ENCODE assay signal across 17 cellular contexts in the genomic region with DNA sequence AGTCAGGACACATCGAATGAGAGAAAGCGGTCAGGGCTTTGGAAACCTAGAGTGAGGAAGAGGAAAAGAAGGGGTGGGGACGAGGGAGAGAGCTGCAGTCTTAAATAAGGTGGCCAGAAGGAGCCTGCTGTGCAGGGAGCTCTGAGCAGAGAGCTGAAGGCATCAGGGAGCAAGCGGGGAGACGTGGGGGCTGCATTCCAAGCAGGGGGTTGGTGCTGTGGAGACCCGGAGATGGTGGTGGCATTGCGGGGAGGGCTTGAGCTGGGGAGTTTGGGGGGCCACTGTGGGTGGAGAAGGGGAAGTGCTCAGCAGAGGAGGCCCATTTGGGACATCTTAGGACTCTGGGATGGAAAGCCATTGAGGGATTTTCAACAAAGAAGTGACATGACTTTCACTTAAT. TPM values are rescaled to one million over a fixed set of nuclear protein-coding genes. Genes with fewer than 3 reads are reported as not detected.
DNase-seq lines count a peak whose midpoint lies in the region; ATAC-seq and TF ChIP-seq lines count a peak whose summit lies in the region.
"Had no signal": no experiment of that assay in that cellular context is flagged by ENCODE, and none has a peak within 500 bp of the region (broad histone marks: within the 10 kb centered on the region; RNA-seq: fewer than 3 reads in every experiment).

No MANE protein-coding gene starts in this region.

- no peak overlapping the region for H3K4me3 ChIP-seq in naive thymus-derived CD4-positive, alpha-beta T cell (ENCODE audit: low read length)
- H3K4me3 ChIP-seq: BLaER1 treated with 17β-estradiol and CSF1 and Interleukin-3, amounts not matched to agents 10 nM and 100 nM had no signal

- no peaks in the 10 kb centered on the region for H3K36me3 Mint-ChIP-seq in activated T-cell treated with anti-CD3 and anti-CD28 coated beads, Interleukin-2, amount 50 U/mL, for 4 hours (ENCODE audit: insufficient read depth)
- no peaks in the 10 kb centered on the region for H3K36me3 Mint-ChIP-seq in activated T-cell treated with anti-CD3 and anti-CD28 coated beads, Interleukin-2, amount 50 U/mL, for 24 hours (ENCODE audit: low read depth)
- peaks cover 2% of the 10 kb centered on the region for H3K36me3 Mint-ChIP-seq in T-helper 17 cell (ENCODE audit: low read depth)
- no peaks in the 10 kb centered on the region for H3K36me3 Mint-ChIP-seq in naive thymus-derived CD4-positive, alpha-beta T cell
- H3K36me3 Mint-ChIP-seq in type B pancreatic cell, result no peaks in the 10 kb centered on the region
- H3K36me3 Mint-ChIP-seq in activated T-helper 1 cell treated with anti-CD3 and anti-CD28 coated beads, Interleukin-12 subunit alpha, Interleukin-12 subunit beta, Interleukin-2, Interleukin-4 antibody, amounts not matched to agents 30 ng/mL and 10 ng/mL and 1 ng/mL, durations not matched to agents 14 hours and 24 hours and 36 hours (ENCODE audit: low read depth), result no peaks in the 10 kb centered on the region

- peak overlapping the region; percentile 11 for H3K4me3 Mint-ChIP-seq in activated T-cell treated with anti-CD3 and anti-CD28 coated beads, Interleukin-2, amount 50 U/mL, for 4 hours
- no peak overlapping the region for H3K4me3 Mint-ChIP-seq in activated T-cell treated with anti-CD3 and anti-CD28 coated beads, Interleukin-2, amount 50 U/mL, for 24 hours
- peak overlapping the region; percentile 92 for H3K4me3 Mint-ChIP-seq in T-helper 17 cell
- peak overlapping the region in 9 of 10 donors; percentile 7 to 89 (median 54) for H3K4me3 Mint-ChIP-seq in naive thymus-derived CD4-positive, alpha-beta T cell
- peak overlapping the region; percentile 65 for H3K4me3 Mint-ChIP-seq in type B pancreatic cell
- H3K4me3 Mint-ChIP-seq in activated T-helper 1 cell treated with anti-CD3 and anti-CD28 coated beads, Interleukin-12 subunit alpha, Interleukin-12 subunit beta, Interleukin-2, Interleukin-4 antibody, amounts not matched to agents 30 ng/mL and 10 ng/mL and 1 ng/mL, durations not matched to agents 14 hours and 24 hours and 36 hours, result no peak overlapping the region

- POLR2A ChIA-PET in naive thymus-derived CD4-positive, alpha-beta T cell (lab: Charles Lee), result no interaction called here

- H3K9me3 ChIP-seq in T-helper 17 cell (ENCODE audit: control insufficient read depth, low read length, poor library complexity, severe bottlenecking), result no peaks in the 10 kb centered on the region
- no peaks in the 10 kb centered on the region for H3K9me3 ChIP-seq in naive thymus-derived CD4-positive, alpha-beta T cell (ENCODE audit: control insufficient read depth in 2 of 3, low read length in 3 of 3)

- no peaks in the 10 kb centered on the region for H3K9me3 Mint-ChIP-seq in activated T-cell treated with anti-CD3 and anti-CD28 coated beads, Interleukin-2, amount 50 U/mL, for 4 hours
- no peaks in the 10 kb centered on the region for H3K9me3 Mint-ChIP-seq in activated T-cell treated with anti-CD3 and anti-CD28 coated beads, Interleukin-2, amount 50 U/mL, for 24 hours
- peaks cover 0 to 2% (median 0%) of the 10 kb centered on the region in 11 donors for H3K9me3 Mint-ChIP-seq in naive thymus-derived CD4-positive, alpha-beta T cell
- H3K9me3 Mint-ChIP-seq in type B pancreatic cell, result no peaks in the 10 kb centered on the region
- H3K9me3 Mint-ChIP-seq in activated T-helper 1 cell treated with anti-CD3 and anti-CD28 coated beads, Interleukin-12 subunit alpha, Interleukin-12 subunit beta, Interleukin-2, Interleukin-4 antibody, amounts not matched to agents 30 ng/mL and 10 ng/mL and 1 ng/mL, durations not matched to agents 14 hours and 24 hours and 36 hours, result no peaks in the 10 kb centered on the region

- H3K27ac Mint-ChIP-seq in activated T-cell treated with anti-CD3 and anti-CD28 coated beads, Interleukin-2, amount 50 U/mL, for 24 hours, result no peak overlapping the region
- H3K27ac Mint-ChIP-seq in T-helper 17 cell, result no peak overlapping the region
- H3K27ac Mint-ChIP-seq in naive thymus-derived CD4-positive, alpha-beta T cell, result peak overlapping the region in 1 of 9 donors; percentile 11
- H3K27ac Mint-ChIP-seq in type B pancreatic cell, result no peak overlapping the region
- H3K27ac Mint-ChIP-seq in activated T-helper 1 cell treated with anti-CD3 and anti-CD28 coated beads, Interleukin-12 subunit alpha, Interleukin-12 subunit beta, Interleukin-2, Interleukin-4 antibody, amounts not matched to agents 30 ng/mL and 10 ng/mL and 1 ng/mL, durations not matched to agents 14 hours and 24 hours and 36 hours, result no peak overlapping the region

- no peak overlapping the region for H3K27ac ChIP-seq in naive thymus-derived CD4-positive, alpha-beta T cell (ENCODE audit: low read depth, low read length)
- H3K27ac ChIP-seq: BLaER1 treated with 17β-estradiol and CSF1 and Interleukin-3, amounts not matched to agents 10 nM and 100 nM had no signal

- peaks cover 7% of the 10 kb centered on the region for H3K4me1 Mint-ChIP-seq in activated T-cell treated with anti-CD3 and anti-CD28 coated beads, Interleukin-2, amount 50 U/mL, for 4 hours (ENCODE audit: low read depth)
- peaks cover 11% of the 10 kb centered on the region for H3K4me1 Mint-ChIP-seq in activated T-cell treated with anti-CD3 and anti-CD28 coated beads, Interleukin-2, amount 50 U/mL, for 24 hours (ENCODE audit: low read depth)
- peaks cover 21% of the 10 kb centered on the region for H3K4me1 Mint-ChIP-seq in T-helper 17 cell
- peaks cover 0 to 13% (median 6%) of the 10 kb centered on the region in 7 donors for H3K4me1 Mint-ChIP-seq in naive thymus-derived CD4-positive, alpha-beta T cell
- peaks cover 13% of the 10 kb centered on the region for H3K4me1 Mint-ChIP-seq in type B pancreatic cell (ENCODE audit: unreplicated experiment)
- H3K4me1 Mint-ChIP-seq in activated T-helper 1 cell treated with anti-CD3 and anti-CD28 coated beads, Interleukin-12 subunit alpha, Interleukin-12 subunit beta, Interleukin-2, Interleukin-4 antibody, amounts not matched to agents 30 ng/mL and 10 ng/mL and 1 ng/mL, durations not matched to agents 14 hours and 24 hours and 36 hours (ENCODE audit: low read depth), result no peaks in the 10 kb centered on the region

- H3K27me3 ChIP-seq in naive thymus-derived CD4-positive, alpha-beta T cell (ENCODE audit: control insufficient read depth in 2 of 2, insufficient read depth in 2 of 2, low read length in 2 of 2), result no peaks in the 10 kb centered on the region

- intact Hi-C loops in naive thymus-derived CD4-positive, alpha-beta T cell (cut with micrococcal nuclease), result no loop called here
- intact Hi-C loops in activated T-helper 1 cell treated with anti-CD3 and anti-CD28 coated beads, Interleukin-12 subunit alpha, Interleukin-12 subunit beta, Interleukin-2, Interleukin-4 antibody, amounts not matched to agents 30 ng/mL and 10 ng/mL and 1 ng/mL, durations not matched to agents 14 hours and 24 hours and 36 hours (cut with micrococcal nuclease), result no loop called here

- ATAC-seq in activated T-cell treated with anti-CD3 and anti-CD28 coated beads, Interleukin-2, amount 50 U/mL, for 4 hours, result no peak
- ATAC-seq in T-helper 17 cell (no peak), HG02970 (IDR thresholded peaks at IDR 0.05; ENCODE audit: low FRiP score, unreplicated experiment) (no peak)
- ATAC-seq in naive thymus-derived CD4-positive, alpha-beta T cell, result no peak
- ATAC-seq: Panc1 had no signal

- no peak for DNase-seq in activated T-cell treated with anti-CD3 and anti-CD28 coated beads, Interleukin-2, amount 50 U/mL, for 4 hours
- DNase-seq in activated T-cell treated with anti-CD3 and anti-CD28 coated beads, Interleukin-2, amount 50 U/mL, for 24 hours, result no peak
- DNase-seq in T-helper 17 cell, result no peak
- DNase-seq in naive thymus-derived CD4-positive, alpha-beta T cell, result no peak
- no peak for DNase-seq in type B pancreatic cell (ENCODE audit: extremely low spot score, unreplicated experiment)
- no peak for DNase-seq in activated T-helper 1 cell treated with anti-CD3 and anti-CD28 coated beads, Interleukin-12 subunit alpha, Interleukin-12 subunit beta, Interleukin-2, Interleukin-4 antibody, amounts not matched to agents 30 ng/mL and 10 ng/mL and 1 ng/mL, durations not matched to agents 14 hours and 24 hours and 36 hours (ENCODE audit: low spot score)
- DNase-seq in stimulated activated CD8-positive, alpha-beta memory T cell treated with anti-CD3 and anti-CD28 coated beads, Interleukin-4, amount 100 ng/mL, for 48 hours, result no peak
- DNase-seq: H7, NCI-H1048, NCI-H146, NCI-H2107, NCI-H2227 treated with DMSO at 0.1 percent for 48 hours, NCI-H524 treated with DMSO at 0.1 percent for 48 hours had no signal

- H3K4me1 ChIP-seq in naive thymus-derived CD4-positive, alpha-beta T cell (ENCODE audit: control insufficient read depth in 2 of 2, insufficient read depth in 2 of 2, low read length in 2 of 2), result no peaks in the 10 kb centered on the region

- no peak for TF ChIP-seq CTCF in type B pancreatic cell (conservative IDR thresholded peaks at IDR 0.05)

- peaks cover 22% of the 10 kb centered on the region for H3K27me3 Mint-ChIP-seq in activated T-cell treated with anti-CD3 and anti-CD28 coated beads, Interleukin-2, amount 50 U/mL, for 4 hours (ENCODE audit: low read depth)
- H3K27me3 Mint-ChIP-seq in activated T-cell treated with anti-CD3 and anti-CD28 coated beads, Interleukin-2, amount 50 U/mL, for 24 hours, result peaks cover 41% of the 10 kb centered on the region
- H3K27me3 Mint-ChIP-seq in T-helper 17 cell (peaks cover 49% of the 10 kb centered on the region), type B pancreatic cell (peaks cover 64% of the 10 kb centered on the region)
- peaks cover 8 to 32% (median 18%) of the 10 kb centered on the region in 5 donors for H3K27me3 Mint-ChIP-seq in naive thymus-derived CD4-positive, alpha-beta T cell
- H3K27me3 Mint-ChIP-seq in activated T-helper 1 cell treated with anti-CD3 and anti-CD28 coated beads, Interleukin-12 subunit alpha, Interleukin-12 subunit beta, Interleukin-2, Interleukin-4 antibody, amounts not matched to agents 30 ng/mL and 10 ng/mL and 1 ng/mL, durations not matched to agents 14 hours and 24 hours and 36 hours (ENCODE audit: insufficient read depth), result peaks cover 33% of the 10 kb centered on the region

- CTCF ChIA-PET in naive thymus-derived CD4-positive, alpha-beta T cell (lab: Charles Lee), result interaction anchor here (0.7 kb wide), 1 partner anchor 698 kb away, joined by 3 read pairs; no protein-coding TSS in a partner anchor

- no peaks in the 10 kb centered on the region for H3K36me3 ChIP-seq in naive thymus-derived CD4-positive, alpha-beta T cell (ENCODE audit: control insufficient read depth in 2 of 3, insufficient read depth in 3 of 3, low read length in 3 of 3)
- H3K36me3 ChIP-seq: BLaER1 treated with 17β-estradiol and CSF1 and Interleukin-3, amounts not matched to agents 10 nM and 100 nM had no signal

RNA-seq across cellular contexts. Expression of gene ZNF32, which starts 38.7 kb away (rescaled TPM):
- total RNA-seq in activated T-cell treated with anti-CD3 and anti-CD28 coated beads, Interleukin-2, amount 50 U/mL, for 4 hours, result 10 to 100 TPM; 17.8 to 23.6 (median 22.4) TPM
- total RNA-seq in T-helper 17 cell, result 10 to 100 TPM; 19.0 to 19.2 TPM
- 10 to 100 TPM; 19.3 to 47.0 (median 22.7) TPM for total RNA-seq in naive thymus-derived CD4-positive, alpha-beta T cell
- 10 to 100 TPM; 92.2 to 98.8 TPM for polyA plus RNA-seq in naive thymus-derived CD4-positive, alpha-beta T cell
- total RNA-seq in type B pancreatic cell (ENCODE audit: low replicate concordance), result 30.5 and 41.8 TPM in 2 replicates
- total RNA-seq in activated T-helper 1 cell treated with anti-CD3 and anti-CD28 coated beads, Interleukin-12 subunit alpha, Interleukin-12 subunit beta, Interleukin-2, Interleukin-4 antibody, amounts not matched to agents 30 ng/mL and 10 ng/mL and 1 ng/mL, durations not matched to agents 14 hours and 24 hours and 36 hours, result 13.2 and 13.7 TPM in 2 replicates
- total RNA-seq: A172 had no signal

Comparison
In these comparisons a context has a peak if more than half of its experiments do, and no peak if none do; other contexts are left out.
1. H3K4me3 Mint-ChIP-seq: peak in activated T-cell treated with anti-CD3 and anti-CD28 coated beads, Interleukin-2, amount 50 U/mL, for 4 hours (single experiment), T-helper 17 cell (single experiment), naive thymus-derived CD4-positive, alpha-beta T cell (9 of 10) and type B pancreatic cell (single experiment); none in activated T-cell treated with anti-CD3 and anti-CD28 coated beads, Interleukin-2, amount 50 U/mL, for 24 hours (single experiment) and activated T-helper 1 cell treated with anti-CD3 and anti-CD28 coated beads, Interleukin-12 subunit alpha, Interleukin-12 subunit beta, Interleukin-2, Interleukin-4 antibody, amounts not matched to agents 30 ng/mL and 10 ng/mL and 1 ng/mL, durations not matched to agents 14 hours and 24 hours and 36 hours (single experiment).